ENCODE assay signal across 1 cellular context in genomic region chr20:43513298-43514061, GRCh38.
TF ChIP-seq lines count a peak whose summit lies in the region.

No MANE protein-coding gene starts in this region.

TF ChIP-seq in HepG2, 621 proteins besides CTCF, POLR2A, EP300 and RAD21 (continued from another document and continues in another):
- TF ChIP-seq GTF3A (CRISPR knock-in tag; conservative IDR thresholded peaks at IDR 0.05) (no peak), HOXA5 (CRISPR knock-in tag; IDR thresholded peaks at IDR 0.05) (0 out of 2 replicates have a peak, but pooled peaks have one; percentile 46), GATA4 (IDR thresholded peaks at IDR 0.05; ENCODE audit: borderline replicate concordance, low read depth) (0 out of 2 replicates have a peak, but pooled peaks have one; percentile 35), POLR2G (IDR thresholded peaks at IDR 0.05; ENCODE audit: low read depth, low read length) (peak; percentile 71), STAT5B (CRISPR knock-in tag; IDR thresholded peaks at IDR 0.05) (0 out of 2 replicates have a peak, but pooled peaks have one; percentile 47), ZNF772 (CRISPR knock-in tag; IDR thresholded peaks at IDR 0.05) (0 out of 2 replicates have a peak, but pooled peaks have one; percentile 27), HOXD1 (CRISPR knock-in tag; IDR thresholded peaks at IDR 0.05) (0 out of 2 replicates have a peak, but pooled peaks have one; percentile 39), SYNCRIP (IDR thresholded peaks at IDR 0.05; ENCODE audit: insufficient read depth, low read depth, low read length) (no peak), ZNF883 (CRISPR knock-in tag; IDR thresholded peaks at IDR 0.05; ENCODE audit: not compliant biosample characterization) (peak; percentile 24), RFX3 (CRISPR knock-in tag; IDR thresholded peaks at IDR 0.05) (no peak), MEIS2 (CRISPR knock-in tag; IDR thresholded peaks at IDR 0.05) (0 out of 2 replicates have a peak, but pooled peaks have one; percentile 39), BORCS8-MEF2B (CRISPR knock-in tag; IDR thresholded peaks at IDR 0.05) (peak; percentile 69), ZNF740 (CRISPR knock-in tag; IDR thresholded peaks at IDR 0.05) (0 out of 2 replicates have a peak, but pooled peaks have one; percentile 59), YY1 (IDR thresholded peaks at IDR 0.05; ENCODE audit: insufficient read depth, insufficient replicate concordance, low read depth, low read length) (peak; percentile 9), ARID5B (CRISPR knock-in tag; IDR thresholded peaks at IDR 0.05) (0 out of 2 replicates have a peak, but pooled peaks have one; percentile 12), ZBTB20 (CRISPR knock-in tag; IDR thresholded peaks at IDR 0.05; ENCODE audit: borderline replicate concordance, low read depth) (peak; percentile 33; the same call in 1 of the 2 replicates), ZNF10 (CRISPR knock-in tag; IDR thresholded peaks at IDR 0.05; ENCODE audit: borderline replicate concordance, low read depth) (0 out of 2 replicates have a peak, but pooled peaks have one; percentile 53), ZNF607 (CRISPR knock-in tag; IDR thresholded peaks at IDR 0.05; ENCODE audit: borderline replicate concordance) (0 out of 2 replicates have a peak, but pooled peaks have one; percentile 59), KDM2A (CRISPR knock-in tag; IDR thresholded peaks at IDR 0.05; ENCODE audit: borderline replicate concordance, low read depth) (peak; percentile 22; the same call in 1 of the 2 replicates), SOX13 (IDR thresholded peaks at IDR 0.05) (no peak), SOX13 (CRISPR knock-in tag; conservative IDR thresholded peaks at IDR 0.05 in 1 of 2, IDR thresholded peaks at IDR 0.05 in 1 of 2) (no peak), RBFOX2 (IDR thresholded peaks at IDR 0.05; ENCODE audit: low read depth, low read length) (peak; percentile 56; the same call in 1 of the 2 replicates), ZNF687 (CRISPR knock-in tag; IDR thresholded peaks at IDR 0.05) (peak; percentile 69), TAF1 (CRISPR knock-in tag; IDR thresholded peaks at IDR 0.05) (peak; percentile 66; the same call in 1 of the 2 replicates), TEAD2 (CRISPR knock-in tag; IDR thresholded peaks at IDR 0.05) (no peak), MNT (IDR thresholded peaks at IDR 0.05) (no peak), BRF2 (CRISPR knock-in tag; IDR thresholded peaks at IDR 0.05) (no peak)
- TF ChIP-seq, protein P1, sequence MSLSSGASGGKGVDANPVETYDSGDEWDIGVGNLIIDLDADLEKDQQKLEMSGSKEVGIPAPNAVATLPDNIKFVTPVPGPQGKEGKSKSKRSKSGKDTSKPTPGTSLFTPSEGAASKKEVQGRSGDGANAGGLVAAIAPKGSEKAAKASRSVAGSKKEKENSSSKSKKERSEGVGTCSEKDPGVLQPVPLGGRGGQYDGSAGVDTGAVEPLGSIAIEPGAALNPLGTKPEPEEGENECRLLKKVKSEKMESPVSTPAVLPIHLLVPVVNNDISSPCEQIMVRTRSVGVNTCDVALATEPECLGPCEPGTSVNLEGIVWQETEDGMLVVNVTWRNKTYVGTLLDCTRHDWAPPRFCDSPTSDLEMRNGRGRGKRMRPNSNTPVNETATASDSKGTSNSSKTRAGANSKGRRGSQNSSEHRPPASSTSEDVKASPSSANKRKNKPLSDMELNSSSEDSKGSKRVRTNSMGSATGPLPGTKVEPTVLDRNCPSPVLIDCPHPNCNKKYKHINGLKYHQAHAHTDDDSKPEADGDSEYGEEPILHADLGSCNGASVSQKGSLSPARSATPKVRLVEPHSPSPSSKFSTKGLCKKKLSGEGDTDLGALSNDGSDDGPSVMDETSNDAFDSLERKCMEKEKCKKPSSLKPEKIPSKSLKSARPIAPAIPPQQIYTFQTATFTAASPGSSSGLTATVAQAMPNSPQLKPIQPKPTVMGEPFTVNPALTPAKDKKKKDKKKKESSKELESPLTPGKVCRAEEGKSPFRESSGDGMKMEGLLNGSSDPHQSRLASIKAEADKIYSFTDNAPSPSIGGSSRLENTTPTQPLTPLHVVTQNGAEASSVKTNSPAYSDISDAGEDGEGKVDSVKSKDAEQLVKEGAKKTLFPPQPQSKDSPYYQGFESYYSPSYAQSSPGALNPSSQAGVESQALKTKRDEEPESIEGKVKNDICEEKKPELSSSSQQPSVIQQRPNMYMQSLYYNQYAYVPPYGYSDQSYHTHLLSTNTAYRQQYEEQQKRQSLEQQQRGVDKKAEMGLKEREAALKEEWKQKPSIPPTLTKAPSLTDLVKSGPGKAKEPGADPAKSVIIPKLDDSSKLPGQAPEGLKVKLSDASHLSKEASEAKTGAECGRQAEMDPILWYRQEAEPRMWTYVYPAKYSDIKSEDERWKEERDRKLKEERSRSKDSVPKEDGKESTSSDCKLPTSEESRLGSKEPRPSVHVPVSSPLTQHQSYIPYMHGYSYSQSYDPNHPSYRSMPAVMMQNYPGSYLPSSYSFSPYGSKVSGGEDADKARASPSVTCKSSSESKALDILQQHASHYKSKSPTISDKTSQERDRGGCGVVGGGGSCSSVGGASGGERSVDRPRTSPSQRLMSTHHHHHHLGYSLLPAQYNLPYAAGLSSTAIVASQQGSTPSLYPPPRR (CRISPR knock-in tag; IDR thresholded peaks at IDR 0.05; ENCODE audit: borderline replicate concordance), result no peak
- TF ChIP-seq, protein P2, sequence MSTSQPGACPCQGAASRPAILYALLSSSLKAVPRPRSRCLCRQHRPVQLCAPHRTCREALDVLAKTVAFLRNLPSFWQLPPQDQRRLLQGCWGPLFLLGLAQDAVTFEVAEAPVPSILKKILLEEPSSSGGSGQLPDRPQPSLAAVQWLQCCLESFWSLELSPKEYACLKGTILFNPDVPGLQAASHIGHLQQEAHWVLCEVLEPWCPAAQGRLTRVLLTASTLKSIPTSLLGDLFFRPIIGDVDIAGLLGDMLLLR (CRISPR knock-in tag; IDR thresholded peaks at IDR 0.05), result peak; percentile 69; the same call in 1 of the 2 replicates
- TF ChIP-seq, protein P3, sequence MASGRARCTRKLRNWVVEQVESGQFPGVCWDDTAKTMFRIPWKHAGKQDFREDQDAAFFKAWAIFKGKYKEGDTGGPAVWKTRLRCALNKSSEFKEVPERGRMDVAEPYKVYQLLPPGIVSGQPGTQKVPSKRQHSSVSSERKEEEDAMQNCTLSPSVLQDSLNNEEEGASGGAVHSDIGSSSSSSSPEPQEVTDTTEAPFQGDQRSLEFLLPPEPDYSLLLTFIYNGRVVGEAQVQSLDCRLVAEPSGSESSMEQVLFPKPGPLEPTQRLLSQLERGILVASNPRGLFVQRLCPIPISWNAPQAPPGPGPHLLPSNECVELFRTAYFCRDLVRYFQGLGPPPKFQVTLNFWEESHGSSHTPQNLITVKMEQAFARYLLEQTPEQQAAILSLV (CRISPR knock-in tag; IDR thresholded peaks at IDR 0.05; ENCODE audit: borderline replicate concordance), result peak; percentile 86
- TF ChIP-seq, protein P4, sequence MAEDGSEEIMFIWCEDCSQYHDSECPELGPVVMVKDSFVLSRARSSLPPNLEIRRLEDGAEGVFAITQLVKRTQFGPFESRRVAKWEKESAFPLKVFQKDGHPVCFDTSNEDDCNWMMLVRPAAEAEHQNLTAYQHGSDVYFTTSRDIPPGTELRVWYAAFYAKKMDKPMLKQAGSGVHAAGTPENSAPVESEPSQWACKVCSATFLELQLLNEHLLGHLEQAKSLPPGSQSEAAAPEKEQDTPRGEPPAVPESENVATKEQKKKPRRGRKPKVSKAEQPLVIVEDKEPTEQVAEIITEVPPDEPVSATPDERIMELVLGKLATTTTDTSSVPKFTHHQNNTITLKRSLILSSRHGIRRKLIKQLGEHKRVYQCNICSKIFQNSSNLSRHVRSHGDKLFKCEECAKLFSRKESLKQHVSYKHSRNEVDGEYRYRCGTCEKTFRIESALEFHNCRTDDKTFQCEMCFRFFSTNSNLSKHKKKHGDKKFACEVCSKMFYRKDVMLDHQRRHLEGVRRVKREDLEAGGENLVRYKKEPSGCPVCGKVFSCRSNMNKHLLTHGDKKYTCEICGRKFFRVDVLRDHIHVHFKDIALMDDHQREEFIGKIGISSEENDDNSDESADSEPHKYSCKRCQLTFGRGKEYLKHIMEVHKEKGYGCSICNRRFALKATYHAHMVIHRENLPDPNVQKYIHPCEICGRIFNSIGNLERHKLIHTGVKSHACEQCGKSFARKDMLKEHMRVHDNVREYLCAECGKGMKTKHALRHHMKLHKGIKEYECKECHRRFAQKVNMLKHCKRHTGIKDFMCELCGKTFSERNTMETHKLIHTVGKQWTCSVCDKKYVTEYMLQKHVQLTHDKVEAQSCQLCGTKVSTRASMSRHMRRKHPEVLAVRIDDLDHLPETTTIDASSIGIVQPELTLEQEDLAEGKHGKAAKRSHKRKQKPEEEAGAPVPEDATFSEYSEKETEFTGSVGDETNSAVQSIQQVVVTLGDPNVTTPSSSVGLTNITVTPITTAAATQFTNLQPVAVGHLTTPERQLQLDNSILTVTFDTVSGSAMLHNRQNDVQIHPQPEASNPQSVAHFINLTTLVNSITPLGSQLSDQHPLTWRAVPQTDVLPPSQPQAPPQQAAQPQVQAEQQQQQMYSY (CRISPR knock-in tag; IDR thresholded peaks at IDR 0.05), result 0 out of 2 replicates have a peak, but pooled peaks have one; percentile 17
